Comparison of ENCODE assay signal across 1 cellular context in genomic region chr1:29183287-29183686, GRCh38.
TF ChIP-seq lines count a peak whose summit lies in the region.

No MANE protein-coding gene starts in this region.

TF ChIP-seq in K562, 482 proteins besides CTCF, POLR2A, EP300 and RAD21 (continued from another document):
- TF ChIP-seq HDAC1 (IDR thresholded peaks at IDR 0.05) = peak in 1 of 2 experiments; percentile 36; a peak in 1 of 4 replicates
- no peak for TF ChIP-seq ZNF717 (CRISPR knock-in tag; IDR thresholded peaks at IDR 0.05)
- TF ChIP-seq TBL1XR1 (IDR thresholded peaks at IDR 0.05; ENCODE audit: low read length in 2 of 2) = peak in 1 of 2 experiments; percentile 50; a peak in 1 of 4 replicates
- TF ChIP-seq BRD4 (IDR thresholded peaks at IDR 0.05) = no peak
- 0 out of 2 replicates have a peak, but pooled peaks have one; percentile 12 for TF ChIP-seq SOX6 (IDR thresholded peaks at IDR 0.05)
- TF ChIP-seq, protein P1, sequence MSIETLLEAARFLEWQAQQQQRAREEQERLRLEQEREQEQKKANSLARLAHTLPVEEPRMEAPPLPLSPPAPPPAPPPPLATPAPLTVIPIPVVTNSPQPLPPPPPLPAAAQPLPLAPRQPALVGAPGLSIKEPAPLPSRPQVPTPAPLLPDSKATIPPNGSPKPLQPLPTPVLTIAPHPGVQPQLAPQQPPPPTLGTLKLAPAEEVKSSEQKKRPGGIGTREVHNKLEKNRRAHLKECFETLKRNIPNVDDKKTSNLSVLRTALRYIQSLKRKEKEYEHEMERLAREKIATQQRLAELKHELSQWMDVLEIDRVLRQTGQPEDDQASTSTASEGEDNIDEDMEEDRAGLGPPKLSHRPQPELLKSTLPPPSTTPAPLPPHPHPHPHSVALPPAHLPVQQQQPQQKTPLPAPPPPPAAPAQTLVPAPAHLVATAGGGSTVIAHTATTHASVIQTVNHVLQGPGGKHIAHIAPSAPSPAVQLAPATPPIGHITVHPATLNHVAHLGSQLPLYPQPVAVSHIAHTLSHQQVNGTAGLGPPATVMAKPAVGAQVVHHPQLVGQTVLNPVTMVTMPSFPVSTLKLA (conservative IDR thresholded peaks at IDR 0.05) = no peak
- no peak for TF ChIP-seq RAD51 (IDR thresholded peaks at IDR 0.05; ENCODE audit: borderline replicate concordance, low read depth)
- no peak for TF ChIP-seq POLR2AphosphoS2 (IDR thresholded peaks at IDR 0.05; ENCODE audit: low read length)
- no peak for TF ChIP-seq CEBPG (CRISPR knock-in tag; IDR thresholded peaks at IDR 0.05)
- peak; percentile 90 to 92 for TF ChIP-seq CEBPG (tag; conservative IDR thresholded peaks at IDR 0.05 in 1 of 2, IDR thresholded peaks at IDR 0.05 in 1 of 2)
- TF ChIP-seq, protein P2, sequence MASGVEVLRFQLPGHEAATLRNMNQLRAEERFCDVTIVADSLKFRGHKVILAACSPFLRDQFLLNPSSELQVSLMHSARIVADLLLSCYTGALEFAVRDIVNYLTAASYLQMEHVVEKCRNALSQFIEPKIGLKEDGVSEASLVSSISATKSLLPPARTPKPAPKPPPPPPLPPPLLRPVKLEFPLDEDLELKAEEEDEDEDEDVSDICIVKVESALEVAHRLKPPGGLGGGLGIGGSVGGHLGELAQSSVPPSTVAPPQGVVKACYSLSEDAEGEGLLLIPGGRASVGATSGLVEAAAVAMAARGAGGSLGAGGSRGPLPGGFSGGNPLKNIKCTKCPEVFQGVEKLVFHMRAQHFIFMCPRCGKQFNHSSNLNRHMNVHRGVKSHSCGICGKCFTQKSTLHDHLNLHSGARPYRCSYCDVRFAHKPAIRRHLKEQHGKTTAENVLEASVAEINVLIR (CRISPR knock-in tag; IDR thresholded peaks at IDR 0.05) = no peak
- TF ChIP-seq NCOR1 (IDR thresholded peaks at IDR 0.05) = peak; percentile 15; the same call in 1 of the 2 replicates
- no peak for TF ChIP-seq MCM2 (IDR thresholded peaks at IDR 0.05; ENCODE audit: low read depth)
- TF ChIP-seq ZNF212 (CRISPR knock-in tag; IDR thresholded peaks at IDR 0.05) = no peak
- peak; percentile 49; the same call in 1 of the 2 replicates for TF ChIP-seq GATA2 (CRISPR knock-in tag; IDR thresholded peaks at IDR 0.05)
- no peak for TF ChIP-seq BRD9 (IDR thresholded peaks at IDR 0.05; ENCODE audit: low read depth, partially characterized antibody)
- no peak for TF ChIP-seq HMG20A (CRISPR knock-in tag; conservative IDR thresholded peaks at IDR 0.05)
- no peak for TF ChIP-seq BMI1 (IDR thresholded peaks at IDR 0.05; ENCODE audit: low read length)
- TF ChIP-seq HDAC2 (IDR thresholded peaks at IDR 0.05) = 0 out of 2 replicates have a peak, but pooled peaks have one; percentile 20
- TF ChIP-seq ILF3 (IDR thresholded peaks at IDR 0.05; ENCODE audit: borderline replicate concordance) = no peak
- TF ChIP-seq VEZF1 (CRISPR knock-in tag; IDR thresholded peaks at IDR 0.05) = no peak
- TF ChIP-seq ZNF23 (CRISPR knock-in tag; IDR thresholded peaks at IDR 0.05) = no peak
- no peak for TF ChIP-seq NCOA1 (IDR thresholded peaks at IDR 0.05; ENCODE audit: low read depth)
- TF ChIP-seq ZNF830 (CRISPR knock-in tag; IDR thresholded peaks at IDR 0.05) = no peak
- no peak for TF ChIP-seq ZNF282 (CRISPR knock-in tag; IDR thresholded peaks at IDR 0.05)
- no peak for TF ChIP-seq BCL6 (CRISPR knock-in tag; IDR thresholded peaks at IDR 0.05)
- no peak for TF ChIP-seq PCBP1 (IDR thresholded peaks at IDR 0.05; ENCODE audit: low read depth, low read length, poor library complexity, severe bottlenecking)
- no peak for TF ChIP-seq FOXK2 (conservative IDR thresholded peaks at IDR 0.05 in 1 of 2, IDR thresholded peaks at IDR 0.05 in 1 of 2; ENCODE audit: low read depth in 2 of 2)
- no peak for TF ChIP-seq SNAPC5 (CRISPR knock-in tag; IDR thresholded peaks at IDR 0.05)
- TF ChIP-seq ELF2 (CRISPR knock-in tag; IDR thresholded peaks at IDR 0.05) = no peak
- peak; percentile 53 for TF ChIP-seq ARID1B (IDR thresholded peaks at IDR 0.05)
- TF ChIP-seq MEF2A (IDR thresholded peaks at IDR 0.05; ENCODE audit: control insufficient read depth, low read depth, low read length) = no peak
- TF ChIP-seq SIX5 (IDR thresholded peaks at IDR 0.05; ENCODE audit: borderline replicate concordance in 1 of 2, insufficient read depth in 1 of 2, low read depth in 1 of 2, low read length in 2 of 2) = no peak
- no peak for TF ChIP-seq STAG1 (CRISPR knock-in tag; IDR thresholded peaks at IDR 0.05; ENCODE audit: borderline replicate concordance)
- TF ChIP-seq BRCA1 (IDR thresholded peaks at IDR 0.05) = no peak
- no peak for TF ChIP-seq BRCA1 (CRISPR knock-in tag; IDR thresholded peaks at IDR 0.05)
- TF ChIP-seq NFRKB (IDR thresholded peaks at IDR 0.05; ENCODE audit: low read depth) = no peak
- TF ChIP-seq PPARD (CRISPR knock-in tag; IDR thresholded peaks at IDR 0.05) = no peak
- no peak for TF ChIP-seq CHD1 (IDR thresholded peaks at IDR 0.05; ENCODE audit: low read length)
- no peak for TF ChIP-seq BRF1 (IDR thresholded peaks at IDR 0.05; ENCODE audit: borderline replicate concordance, extremely low read depth, insufficient read length)
- peak; percentile 66 for TF ChIP-seq SMARCA4 (IDR thresholded peaks at IDR 0.05)
- TF ChIP-seq ARID2 (IDR thresholded peaks at IDR 0.05) = no peak
